In the genomic region with DNA sequence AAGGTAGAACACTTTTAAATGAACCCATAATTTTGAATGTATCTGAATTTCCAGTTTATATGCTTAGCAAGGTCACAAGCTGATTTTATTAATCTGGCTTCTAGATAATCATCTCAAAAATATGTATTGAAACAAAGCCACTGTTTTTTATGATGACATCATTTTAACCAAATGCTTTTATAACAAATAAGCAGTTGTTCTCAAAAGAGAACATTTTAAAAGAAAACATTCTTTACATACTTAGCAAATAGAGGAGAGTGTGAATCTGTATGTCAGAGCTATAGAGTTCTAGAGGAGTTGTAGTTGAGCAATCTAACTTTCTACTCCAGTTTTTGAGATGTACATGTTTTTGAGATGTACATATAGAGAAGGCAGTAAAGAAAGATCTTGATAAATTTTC, we compare ENCODE assay signal across 25 cellular contexts. TPM values are rescaled to one million over a fixed set of nuclear protein-coding genes. Genes with fewer than 3 reads are reported as not detected.
DNase-seq lines count a peak whose midpoint lies in the region; ATAC-seq, FAIRE-seq and TF ChIP-seq lines count a peak whose summit lies in the region.
"Had no signal": no experiment of that assay in that cellular context is flagged by ENCODE, and none has a peak within 500 bp of the region (broad histone marks: within the 10 kb centered on the region; RNA-seq: fewer than 3 reads in every experiment).

No MANE protein-coding gene starts in this region.

- no peaks in the 10 kb centered on the region for H3K4me1 ChIP-seq in pancreas
- H3K4me1 ChIP-seq: Caco-2, colonic mucosa had no signal

- peaks cover 4% of the 10 kb centered on the region for H3K36me3 Mint-ChIP-seq in CD4-positive, alpha-beta T cell (ENCODE audit: low read depth)

- POLR2A ChIA-PET in CD4-positive, alpha-beta T cell (lab: Charles Lee) = no interaction called here

- ATAC-seq in CD4-positive, alpha-beta T cell (ENCODE audit: poor library complexity) = no peak
- ATAC-seq in pancreas = no peak
- ATAC-seq in stimulated activated naive CD8-positive, alpha-beta T cell treated with anti-CD3 and anti-CD28 coated beads, Interleukin-15, Interleukin-2, amounts not matched to agents 100 U/mL and 50 U/mL, for 24 hours = no peak
- ATAC-seq: activated naive CD8-positive, alpha-beta T cell treated with anti-CD3 and anti-CD28 coated beads, Interleukin-2, amount 50 U/mL, for 24 hours; activated T-cell treated with anti-CD3 and anti-CD28 coated beads, Interleukin-2, amount 50 U/mL, for 4 hours; left ventricle myocardium superior had no signal

- CTCF ChIA-PET in CD4-positive, alpha-beta T cell (lab: Charles Lee) = no interaction called here

- intact Hi-C loops in CD4-positive, alpha-beta T cell (cut with DNase I, micrococcal nuclease) = no loop called here
- intact Hi-C loops in pancreas (cut with DNase I) = no loop called here

- peak overlapping the region; percentile 30 for H3K27ac Mint-ChIP-seq in CD4-positive, alpha-beta T cell
- H3K27ac Mint-ChIP-seq: activated CD4-positive, alpha-beta T cell treated with anti-CD3 and anti-CD28 coated beads, Interleukin-2, amount 10 ng/mL, durations not matched to agents 24 days and 14 days; activated naive CD8-positive, alpha-beta T cell treated with anti-CD3 and anti-CD28 coated beads, Interleukin-2, amount 50 U/mL, for 24 hours had no signal

- H3K27me3 ChIP-seq in CD4-positive, alpha-beta T cell (ENCODE audit: control insufficient read depth, insufficient read depth, low read length) = no peaks in the 10 kb centered on the region
- H3K27me3 ChIP-seq in pancreas = no peaks in the 10 kb centered on the region
- H3K27me3 ChIP-seq: BLaER1 treated with 17β-estradiol and CSF1 and Interleukin-3, amounts not matched to agents 10 nM and 100 nM; brain microvascular endothelial cell; colonic mucosa; neutrophil; tibial nerve had no signal

- no peaks in the 10 kb centered on the region for H3K9me3 ChIP-seq in CD4-positive, alpha-beta T cell (ENCODE audit: control insufficient read depth, low read length)
- H3K9me3 ChIP-seq in pancreas = no peaks in the 10 kb centered on the region
- H3K9me3 ChIP-seq: BLaER1 treated with 17β-estradiol and CSF1 and Interleukin-3, amounts not matched to agents 10 nM and 100 nM; Caco-2; colonic mucosa; neutrophil; tibial nerve had no signal

- no peaks in the 10 kb centered on the region for H3K27me3 Mint-ChIP-seq in CD4-positive, alpha-beta T cell
- H3K27me3 Mint-ChIP-seq: activated CD4-positive, alpha-beta T cell treated with anti-CD3 and anti-CD28 coated beads, Interleukin-2, amount 10 ng/mL, durations not matched to agents 24 days and 14 days; activated naive CD8-positive, alpha-beta T cell treated with anti-CD3 and anti-CD28 coated beads, Interleukin-2, amount 50 U/mL, for 24 hours; naive B cell had no signal

- H3K4me3 Mint-ChIP-seq in CD4-positive, alpha-beta T cell = no peak overlapping the region
- H3K4me3 Mint-ChIP-seq: activated CD4-positive, alpha-beta T cell treated with anti-CD3 and anti-CD28 coated beads, Interleukin-2, amount 10 ng/mL, durations not matched to agents 24 days and 14 days; activated naive CD8-positive, alpha-beta T cell treated with anti-CD3 and anti-CD28 coated beads, Interleukin-2, amount 50 U/mL, for 24 hours; activated T-cell treated with anti-CD3 and anti-CD28 coated beads, Interleukin-2, amount 50 U/mL, for 4 hours; naive B cell had no signal

- no peak for DNase-seq in CD4-positive, alpha-beta T cell
- DNase-seq in LHCN-M2 (ENCODE audit: low read depth) = peak; percentile 35
- DNase-seq in pancreas = no peak
- no peak for DNase-seq in H54 (ENCODE audit: insufficient read length, low spot score)
- DNase-seq in stimulated activated naive CD8-positive, alpha-beta T cell treated with anti-CD3 and anti-CD28 coated beads, Interleukin-15, Interleukin-2, amounts not matched to agents 100 U/mL and 50 U/mL, for 24 hours = no peak
- DNase-seq in iPS-NIHi7 (ENCODE audit: extremely low spot score) = no peak
- DNase-seq: activated CD4-positive, alpha-beta T cell treated with anti-CD3 and anti-CD28 coated beads, Interleukin-2, amount 10 ng/mL, durations not matched to agents 24 days and 14 days; activated gamma-delta T cell treated with Interleukin-2 at 50 U/mL for 16 hours; activated naive CD8-positive, alpha-beta T cell treated with anti-CD3 and anti-CD28 coated beads, Interleukin-2, amount 50 U/mL, for 24 hours; activated T-cell treated with anti-CD3 and anti-CD28 coated beads, Interleukin-2, amount 50 U/mL, for 4 hours; brain microvascular endothelial cell; Caco-2; colonic mucosa; left ventricle myocardium superior; naive B cell; NCI-H1436 treated with DMSO at 0.1 percent for 48 hours; NCI-H446; small intestine; stimulated activated CD4-positive, alpha-beta T cell treated with anti-CD3 and anti-CD28 coated beads, Interleukin-1b, Interleukin-23, amount 100 ng/mL, for 48 hours had no signal

- peak; percentile 31 for FAIRE-seq in colon (lab: Jason Lieb, UNC)
- peak; percentile 86 for FAIRE-seq in pancreas (lab: Jason Lieb, UNC)
- FAIRE-seq in H54 (lab: Jason Lieb, UNC) = no peak
- FAIRE-seq: keratinocyte, small intestine had no signal

- no peak for TF ChIP-seq POLR2A in H54 (IDR thresholded peaks at IDR 0.05; ENCODE audit: low read depth, low read length)

- H3K4me1 Mint-ChIP-seq in CD4-positive, alpha-beta T cell (ENCODE audit: low read depth) = peaks cover 7% of the 10 kb centered on the region

- H3K4me3 ChIP-seq in pancreas = no peak overlapping the region
- H3K4me3 ChIP-seq: BLaER1 treated with 17β-estradiol and CSF1 and Interleukin-3, amounts not matched to agents 10 nM and 100 nM; colonic mucosa; tibial nerve had no signal

- no peaks in the 10 kb centered on the region for H3K36me3 ChIP-seq in pancreas
- H3K36me3 ChIP-seq: BLaER1 treated with 17β-estradiol and CSF1 and Interleukin-3, amounts not matched to agents 10 nM and 100 nM; brain microvascular endothelial cell; colonic mucosa; tibial nerve had no signal

- H3K27ac ChIP-seq in CD4-positive, alpha-beta T cell (ENCODE audit: low read depth, low read length) = no peak overlapping the region
- no peak overlapping the region for H3K27ac ChIP-seq in pancreas
- H3K27ac ChIP-seq: BLaER1 treated with 17β-estradiol and CSF1 and Interleukin-3, amounts not matched to agents 10 nM and 100 nM; brain microvascular endothelial cell; colonic mucosa; neutrophil; VCaP had no signal

- H3K9me3 Mint-ChIP-seq in CD4-positive, alpha-beta T cell = no peaks in the 10 kb centered on the region
- H3K9me3 Mint-ChIP-seq: activated CD4-positive, alpha-beta T cell treated with anti-CD3 and anti-CD28 coated beads, Interleukin-2, amount 10 ng/mL, durations not matched to agents 24 days and 14 days; activated naive CD8-positive, alpha-beta T cell treated with anti-CD3 and anti-CD28 coated beads, Interleukin-2, amount 50 U/mL, for 24 hours; activated T-cell treated with anti-CD3 and anti-CD28 coated beads, Interleukin-2, amount 50 U/mL, for 4 hours had no signal

- TF ChIP-seq CTCF in CD4-positive, alpha-beta T cell (IDR thresholded peaks at IDR 0.05) = no peak
- TF ChIP-seq CTCF in pancreas (IDR thresholded peaks at IDR 0.05) = no peak

RNA-seq across cellular contexts. Expression of a gene that starts 42.5 kb away (rescaled TPM):
- 10 to 100 TPM; 13.4 to 15.4 TPM for total RNA-seq in CD4-positive, alpha-beta T cell
- total RNA-seq in LHCN-M2 (2014; rRNA removed) (121 and 139 TPM in 2 replicates), pancreas (10 to 100 TPM; 32.3 to 96.3 (median 43.9) TPM)
- polyA plus RNA-seq in LHCN-M2 (2012) = 76.5 TPM
- 10 to 100 TPM; 14.1 to 43.1 TPM for polyA plus RNA-seq in pancreas
